7 cellular contexts compared by ENCODE assay signal in genomic region chrX:133046601-133047000, GRCh38. TPM values are rescaled to one million over a fixed set of nuclear protein-coding genes. Genes with fewer than 3 reads are reported as not detected.
"Had no signal": no experiment of that assay in that cellular context is flagged by ENCODE, and none has a peak within 500 bp of the region (broad histone marks: within the 10 kb centered on the region; RNA-seq: fewer than 3 reads in every experiment).

No MANE protein-coding gene starts in this region.

- H3K27ac ChIP-seq: GM23248 had no signal

- H3K4me3 ChIP-seq: GM23248, K562 had no signal

- ATAC-seq: K562 had no signal

- DNase-seq: GOT3, HCEC 1CT, KG1 had no signal

- FAIRE-seq: HTR-8/SVneo, K562 had no signal

RNA-seq across cellular contexts. Expression of gene USP26, which starts 50.3 kb away (rescaled TPM):
- polyA plus RNA-seq: GM23248, IMR-90 had no signal
